Comparison of ENCODE assay signal across 8 cellular contexts in the genomic region with DNA sequence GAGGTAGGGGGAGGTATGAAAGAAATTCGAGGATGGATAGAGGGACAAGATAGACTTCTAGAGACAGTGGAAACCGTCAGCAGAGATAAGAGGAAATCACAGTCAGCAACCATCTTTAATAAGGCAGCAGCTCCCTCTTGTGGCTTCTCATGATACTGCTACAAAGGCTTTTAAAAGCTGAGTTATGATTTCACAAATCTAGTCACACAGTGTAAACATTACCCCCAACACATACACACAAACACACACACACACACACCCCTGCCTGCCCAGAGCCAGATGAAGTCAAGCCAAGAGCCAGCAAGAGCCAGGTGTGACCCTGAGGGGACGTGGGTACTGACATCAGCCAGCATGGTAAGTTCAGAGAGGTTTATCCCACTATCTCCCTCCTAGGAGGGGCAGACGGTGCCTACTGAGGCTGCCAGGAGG. TPM values are rescaled to one million over a fixed set of nuclear protein-coding genes. Genes with fewer than 3 reads are reported as not detected.
DNase-seq lines count a peak whose midpoint lies in the region; ATAC-seq, FAIRE-seq and TF ChIP-seq lines count a peak whose summit lies in the region.

No MANE protein-coding gene starts in this region.

- peak overlapping the region; percentile 76; the same call in 1 of the 2 replicates for H2AFZ ChIP-seq in GM23338
- 0 out of 2 replicates have a peak overlapping the region, but pooled peaks have one; percentile 87 for H2AFZ ChIP-seq in H1 (ENCODE audit: low read length)

- 0 out of 2 replicates have a peak, but pooled peaks cover 1% of the 10 kb centered on the region for H3K23me2 ChIP-seq in H1 (ENCODE audit: low read depth, low read length)

- no peak overlapping the region for H3K9ac ChIP-seq in H1 (replicated peaks in 1 of 4; ENCODE audit: extremely low read depth in 1 of 4, low read depth in 3 of 4, low read length in 3 of 4)

- H3K56ac ChIP-seq in H1 (replicated peaks; ENCODE audit: insufficient read length, low read depth, low read length), result no peak overlapping the region

- H2AK5ac ChIP-seq in H1 (ENCODE audit: low read depth, low read length), result no peak overlapping the region

- H2BK20ac ChIP-seq in H1 (ENCODE audit: low read length), result no peak overlapping the region

- H4K20me1 ChIP-seq in GM23338 (replicated peaks; ENCODE audit: insufficient read depth), result no peaks in the 10 kb centered on the region
- H4K20me1 ChIP-seq in H1 (replicated peaks in 1 of 2; ENCODE audit: control insufficient read depth in 1 of 2, insufficient read depth in 2 of 2, low read length in 2 of 2), result no peaks in the 10 kb centered on the region

- H3K4me1 Mint-ChIP-seq in GM23338, result no peaks in the 10 kb centered on the region
- H3K4me1 Mint-ChIP-seq in activated CD4-positive, alpha-beta T cell treated with anti-CD3 and anti-CD28 coated beads, Interleukin-2, amount 10 ng/mL, durations not matched to agents 24 days and 14 days, result peaks cover 6% of the 10 kb centered on the region
- H3K4me1 Mint-ChIP-seq in stimulated activated naive CD8-positive, alpha-beta T cell treated with anti-CD3 and anti-CD28 coated beads, Interleukin-15, amount 100 ng/mL, for 72 hours, result peaks cover 10% of the 10 kb centered on the region

- no peak overlapping the region for H2BK120ac ChIP-seq in H1 (replicated peaks; ENCODE audit: low read depth, low read length)

- H3K23ac ChIP-seq in H1 (ENCODE audit: insufficient read length), result no peak overlapping the region

- H3F3A ChIP-seq in GM23338 (replicated peaks; ENCODE audit: low read depth), result no peaks in the 10 kb centered on the region

- no peaks in the 10 kb centered on the region for H3K4me1 ChIP-seq in GM23338 (ENCODE audit: insufficient read depth)
- H3K4me1 ChIP-seq in H1 (replicated peaks in 1 of 4; ENCODE audit: control insufficient read depth in 3 of 4, insufficient read depth in 4 of 4, low read length in 3 of 4), result no peaks in the 10 kb centered on the region

- ATAC-seq in GM23338 (peak; percentile 87), HG03175 (IDR thresholded peaks at IDR 0.05; ENCODE audit: unreplicated experiment) (no peak)
- peak; percentile 83 for ATAC-seq in stimulated activated naive CD8-positive, alpha-beta T cell treated with anti-CD3 and anti-CD28 coated beads, Interleukin-15, amount 100 ng/mL, for 72 hours

- POLR2A ChIA-PET in H1 (lab: Charles Lee; ENCODE audit: partially characterized antibody), result interaction anchor here (0.6 to 1.4 kb wide), 2 partner anchors 26 to 30 kb away, joined by 3 read pairs; no protein-coding TSS in a partner anchor

- H4K91ac ChIP-seq in H1 (replicated peaks; ENCODE audit: insufficient read length, low read length), result no peak overlapping the region

- TF ChIP-seq CTCF in AG09309 (IDR thresholded peaks at IDR 0.05; ENCODE audit: control insufficient read depth, insufficient read depth, low read depth, low read length, missing control alignments) (peak; percentile 73), GM23338 (conservative IDR thresholded peaks at IDR 0.05; ENCODE audit: low read depth in 2 of 2) (peak; percentile 82 to 90), H1 (IDR thresholded peaks at IDR 0.05; ENCODE audit: control extremely low read depth in 1 of 3, insufficient read depth in 1 of 3, low read depth in 1 of 3, low read length in 3 of 3) (peak in 2 of 3 experiments; percentile 80 to 83; a peak in 3 of 4 replicates)

- H3K27me3 ChIP-seq in GM23338 (ENCODE audit: insufficient read depth) (no peaks in the 10 kb centered on the region), H1 (replicated peaks in 1 of 4; ENCODE audit: control insufficient read depth in 3 of 4, extremely low read depth in 1 of 4, insufficient read depth in 3 of 4, low read length in 3 of 4) (no peaks in the 10 kb centered on the region)

- no peak overlapping the region for H3K14ac ChIP-seq in H1 (ENCODE audit: insufficient read length)

- no peak overlapping the region for H3K27ac Mint-ChIP-seq in GM23338
- no peak overlapping the region for H3K27ac Mint-ChIP-seq in activated CD4-positive, alpha-beta T cell treated with anti-CD3 and anti-CD28 coated beads, Interleukin-2, amount 10 ng/mL, durations not matched to agents 24 days and 14 days
- H3K27ac Mint-ChIP-seq in stimulated activated naive CD8-positive, alpha-beta T cell treated with anti-CD3 and anti-CD28 coated beads, Interleukin-15, amount 100 ng/mL, for 72 hours, result peak overlapping the region in 1 of 2 donors; percentile 75

- H3K27ac ChIP-seq in GM23338 (ENCODE audit: low read depth), result no peak overlapping the region
- no peak overlapping the region for H3K27ac ChIP-seq in H1 (ENCODE audit: low read depth, low read length)

- DNase-seq in AG09309 (ENCODE audit: low read depth), result peak; percentile 29
- DNase-seq in GM23338 (ENCODE audit: low spot score), result peak; percentile 87
- DNase-seq in NCI-H460 (ENCODE audit: extremely low read depth, low read depth), result peak; percentile 72
- peak; percentile 90 for DNase-seq in activated CD4-positive, alpha-beta T cell treated with anti-CD3 and anti-CD28 coated beads, Interleukin-2, amount 10 ng/mL, durations not matched to agents 24 days and 14 days
- DNase-seq in H1 (ENCODE audit: low read depth in 1 of 2, low spot score in 2 of 2), result peak in 1 of 2 experiments; percentile 70
- peak; percentile 52 for DNase-seq in midbrain (lab: John Stamatoyannopoulos, UW)
- peak; percentile 52 for DNase-seq in stimulated activated naive CD8-positive, alpha-beta T cell treated with anti-CD3 and anti-CD28 coated beads, Interleukin-15, amount 100 ng/mL, for 72 hours

- no peak overlapping the region for H3K4me3 ChIP-seq in AG09309 (ENCODE audit: control insufficient read depth, low read depth, low read length)
- no peak overlapping the region for H3K4me3 ChIP-seq in GM23338
- H3K4me3 ChIP-seq in H1 (ENCODE audit: extremely low read depth in 1 of 4, insufficient read depth in 2 of 4, low read depth in 3 of 4, low read length in 4 of 4), result no peak overlapping the region

- peak; percentile 93 to 95 for TF ChIP-seq RAD21 in H1 (IDR thresholded peaks at IDR 0.05 in 1 of 2, conservative IDR thresholded peaks at IDR 0.05 in 1 of 2; ENCODE audit: low read depth in 2 of 2, low read length in 2 of 2)

- no peak overlapping the region for H3K4me2 ChIP-seq in GM23338
- H3K4me2 ChIP-seq in H1 (ENCODE audit: insufficient read depth in 1 of 2, low read depth in 2 of 2, low read length in 2 of 2), result no peak overlapping the region

- CTCF ChIA-PET in H1 (lab: Charles Lee; ENCODE audit: partially characterized antibody), result interaction anchor here (0.5 to 7.3 kb wide), 52 partner anchors 9 to 726 kb away, joined by 3 to 178 read pairs (median 4); partner anchors contain the start of genes CCNDBP1, EPB42, TGM5 and TGM7

- H3K4me3 Mint-ChIP-seq in GM23338, result no peak overlapping the region
- H3K4me3 Mint-ChIP-seq in activated CD4-positive, alpha-beta T cell treated with anti-CD3 and anti-CD28 coated beads, Interleukin-2, amount 10 ng/mL, durations not matched to agents 24 days and 14 days, result no peak overlapping the region
- no peak overlapping the region for H3K4me3 Mint-ChIP-seq in stimulated activated naive CD8-positive, alpha-beta T cell treated with anti-CD3 and anti-CD28 coated beads, Interleukin-15, amount 100 ng/mL, for 72 hours

- no peaks in the 10 kb centered on the region; the same call in 2 of the 3 replicates for H3K36me3 Mint-ChIP-seq in GM23338 (ENCODE audit: low read depth)
- no peaks in the 10 kb centered on the region for H3K36me3 Mint-ChIP-seq in activated CD4-positive, alpha-beta T cell treated with anti-CD3 and anti-CD28 coated beads, Interleukin-2, amount 10 ng/mL, durations not matched to agents 24 days and 14 days (ENCODE audit: low read depth)

- 26% methylated on average over 4 of the region's 4 CpGs; no CpG with 5 or more reads in 1 of the 2 experiments for WGBS in H1 (ENCODE audit: extremely low coverage in 1 of 2, insufficient coverage in 1 of 2, insufficient read length in 1 of 2, insufficient replicate concordance in 2 of 2, low coverage in 1 of 2, low lambda C conversion rate in 2 of 2, missing lambda C conversion rate in 1 of 2), 2 experiments

- no peak overlapping the region for H3K18ac ChIP-seq in H1 (ENCODE audit: extremely low read depth, low read length)

- H3K79me2 ChIP-seq in GM23338 (replicated peaks; ENCODE audit: insufficient read depth), result no peaks in the 10 kb centered on the region
- no peaks in the 10 kb centered on the region for H3K79me2 ChIP-seq in H1 (ENCODE audit: control insufficient read depth in 1 of 2, insufficient read depth in 2 of 2, low read length in 2 of 2)

- no peak for TF ChIP-seq EP300 in H1 (IDR thresholded peaks at IDR 0.05; ENCODE audit: borderline replicate concordance in 1 of 2, low read depth in 2 of 2, low read length in 2 of 2)

- no peaks in the 10 kb centered on the region for H3K9me2 ChIP-seq in GM23338 (ENCODE audit: insufficient read depth)

- no peak overlapping the region for H2BK12ac ChIP-seq in H1 (ENCODE audit: low read depth, low read length)

- H4K8ac ChIP-seq in H1 (ENCODE audit: extremely low read depth, insufficient read depth, low read length), result no peak overlapping the region

- FAIRE-seq in H1 (lab: Jason Lieb, UNC), result peak; percentile 86

- intact Hi-C loops in activated CD4-positive, alpha-beta T cell treated with anti-CD3 and anti-CD28 coated beads, Interleukin-2, amount 10 ng/mL, durations not matched to agents 24 days and 14 days (cut with micrococcal nuclease), result loop anchor here (1.0 kb wide), 1 partner anchor 60 kb away; no protein-coding TSS in a partner anchor

- no peaks in the 10 kb centered on the region for H3K9me3 Mint-ChIP-seq in GM23338
- no peaks in the 10 kb centered on the region for H3K9me3 Mint-ChIP-seq in activated CD4-positive, alpha-beta T cell treated with anti-CD3 and anti-CD28 coated beads, Interleukin-2, amount 10 ng/mL, durations not matched to agents 24 days and 14 days
- H3K9me3 Mint-ChIP-seq in stimulated activated naive CD8-positive, alpha-beta T cell treated with anti-CD3 and anti-CD28 coated beads, Interleukin-15, amount 100 ng/mL, for 72 hours, result no peaks in the 10 kb centered on the region

- no peak overlapping the region for H2BK15ac ChIP-seq in H1 (ENCODE audit: low read length)

- no peaks in the 10 kb centered on the region for H3K36me3 ChIP-seq in GM23338 (ENCODE audit: insufficient read depth)
- no peaks in the 10 kb centered on the region for H3K36me3 ChIP-seq in H1 (ENCODE audit: control insufficient read depth in 2 of 4, insufficient read depth in 4 of 4, low read length in 3 of 4)

- no peaks in the 10 kb centered on the region for H3K9me3 ChIP-seq in H1 (ENCODE audit: insufficient read depth in 2 of 2, low read depth in 1 of 2, low read length in 1 of 2)

- no peaks in the 10 kb centered on the region for H3K79me1 ChIP-seq in H1 (ENCODE audit: low read depth, low read length)

- no peak for TF ChIP-seq POLR2A in H1 (IDR thresholded peaks at IDR 0.05; ENCODE audit: control extremely low read depth in 1 of 2, low read depth in 2 of 2, low read length in 2 of 2)

- H2BK5ac ChIP-seq in H1 (ENCODE audit: low read depth, low read length), result no peak overlapping the region

- no peak overlapping the region for H3K4ac ChIP-seq in H1 (replicated peaks; ENCODE audit: insufficient read length, low read depth, low read length)

- no peak overlapping the region for H4K5ac ChIP-seq in H1 (ENCODE audit: insufficient read length, low read depth, low read length)

- H3K27me3 Mint-ChIP-seq in GM23338 (ENCODE audit: insufficient read depth, low read depth, poor library complexity), result no peaks in the 10 kb centered on the region
- peaks cover 10% of the 10 kb centered on the region for H3K27me3 Mint-ChIP-seq in activated CD4-positive, alpha-beta T cell treated with anti-CD3 and anti-CD28 coated beads, Interleukin-2, amount 10 ng/mL, durations not matched to agents 24 days and 14 days
- peaks cover 28% of the 10 kb centered on the region for H3K27me3 Mint-ChIP-seq in stimulated activated naive CD8-positive, alpha-beta T cell treated with anti-CD3 and anti-CD28 coated beads, Interleukin-15, amount 100 ng/mL, for 72 hours

RNA-seq across cellular contexts. Expression of gene TGM7, which starts 16.4 kb away (rescaled TPM):
- total RNA-seq in GM23338 (2014; rRNA removed; shearing (Covaris generic)), result not detected in 2 replicates
- polyA plus RNA-seq in GM23338 (2016; fragmentation: Nextera tagmentation; extraction: Ambion mirVana), result 0.08 and 0.35 TPM in 2 replicates
- total RNA-seq in NCI-H460 (2014; rRNA removed; shearing (Covaris generic)), result not detected in 2 replicates
- polyA plus RNA-seq in NCI-H460 (2014; cell fraction: nucleus; rRNA removed), result not detected in 2 replicates
- total RNA-seq in activated CD4-positive, alpha-beta T cell treated with anti-CD3 and anti-CD28 coated beads, Interleukin-2, amount 10 ng/mL, durations not matched to agents 24 days and 14 days, result not detected in 2 replicates
- total RNA-seq in H1 (2021; fragmentation: NEBNext Ultra II Directional; extraction: Animal tissue kit (Norgen Biotek cat#: 25700)), result not detected in 2 replicates
- 0.05 TPM in 1 of 2 replicates, not detected in the other for polyA plus RNA-seq in H1 (2011; rRNA removed)
- polyA plus RNA-seq in H1 (2011; cell fraction: cytosol; rRNA removed), result 0.19 TPM
- 0.53 TPM for polyA plus RNA-seq in H1 (2011; cell fraction: nucleus; rRNA removed)
- polyA plus RNA-seq in H1 (2012, experiment 1 of 2), result not detected in 4 replicates
- polyA plus RNA-seq in H1 (2012, experiment 2 of 2), result not detected
- polyA plus RNA-seq in H1 (2013, experiment 1 of 2), result 0.02 TPM
- not detected for polyA plus RNA-seq in H1 (2013, experiment 2 of 2)
- polyA minus RNA-seq in H1 (2011; rRNA and poly(A)+ RNA removed), result not detected in 2 replicates
- polyA minus RNA-seq in H1 (2011; cell fraction: cytosol; rRNA and poly(A)+ RNA removed), result not detected
- polyA minus RNA-seq in H1 (2011; cell fraction: nucleus; rRNA and poly(A)+ RNA removed), result not detected

RNA-seq across cellular contexts. Expression of gene TGM5, which starts 18.9 kb away (rescaled TPM):
- not detected in 2 replicates for total RNA-seq in GM23338 (2014; rRNA removed; shearing (Covaris generic))
- polyA plus RNA-seq in GM23338 (2016; fragmentation: Nextera tagmentation; extraction: Ambion mirVana), result not detected in 2 replicates
- not detected in 2 replicates for total RNA-seq in NCI-H460 (2014; rRNA removed; shearing (Covaris generic))
- not detected in 2 replicates for polyA plus RNA-seq in NCI-H460 (2014; cell fraction: nucleus; rRNA removed)
- 0.07 TPM in 1 of 2 replicates, not detected in the other for total RNA-seq in activated CD4-positive, alpha-beta T cell treated with anti-CD3 and anti-CD28 coated beads, Interleukin-2, amount 10 ng/mL, durations not matched to agents 24 days and 14 days
- total RNA-seq in H1 (2021; fragmentation: NEBNext Ultra II Directional; extraction: Animal tissue kit (Norgen Biotek cat#: 25700)), result not detected in 2 replicates
- polyA plus RNA-seq in H1 (2011; rRNA removed), result not detected in 2 replicates
- polyA plus RNA-seq in H1 (2011; cell fraction: cytosol; rRNA removed), result not detected
- polyA plus RNA-seq in H1 (2011; cell fraction: nucleus; rRNA removed), result not detected
- polyA plus RNA-seq in H1 (2012, experiment 1 of 2), result not detected in 4 replicates
- not detected for polyA plus RNA-seq in H1 (2012, experiment 2 of 2)
- polyA plus RNA-seq in H1 (2013, experiment 1 of 2), result not detected
- not detected for polyA plus RNA-seq in H1 (2013, experiment 2 of 2)
- polyA minus RNA-seq in H1 (2011; rRNA and poly(A)+ RNA removed), result not detected in 2 replicates
- polyA minus RNA-seq in H1 (2011; cell fraction: cytosol; rRNA and poly(A)+ RNA removed), result not detected
- polyA minus RNA-seq in H1 (2011; cell fraction: nucleus; rRNA and poly(A)+ RNA removed), result not detected

RNA-seq across cellular contexts. Expression of gene LCMT2, which starts 44.8 kb away (rescaled TPM):
- total RNA-seq in GM23338 (2014; rRNA removed; shearing (Covaris generic)), result 6.0 and 7.1 TPM in 2 replicates
- polyA plus RNA-seq in GM23338 (2016; fragmentation: Nextera tagmentation; extraction: Ambion mirVana) (2.3 and 2.6 TPM in 2 replicates), H1 (2011; rRNA removed) (7.1 and 11.9 TPM in 2 replicates)
- 10.0 and 11.8 TPM in 2 replicates for total RNA-seq in NCI-H460 (2014; rRNA removed; shearing (Covaris generic))
- polyA plus RNA-seq in NCI-H460 (2014; cell fraction: nucleus; rRNA removed), result 11.6 and 11.9 TPM in 2 replicates
- total RNA-seq in activated CD4-positive, alpha-beta T cell treated with anti-CD3 and anti-CD28 coated beads, Interleukin-2, amount 10 ng/mL, durations not matched to agents 24 days and 14 days, result 15.4 and 16.0 TPM in 2 replicates
- 9.3 and 11.2 TPM in 2 replicates for total RNA-seq in H1 (2021; fragmentation: NEBNext Ultra II Directional; extraction: Animal tissue kit (Norgen Biotek cat#: 25700))
- 10.4 TPM for polyA plus RNA-seq in H1 (2011; cell fraction: cytosol; rRNA removed)
- 8.3 TPM for polyA plus RNA-seq in H1 (2011; cell fraction: nucleus; rRNA removed)
- 9.1 to 12.6 TPM (median 10.2 TPM) in 4 replicates for polyA plus RNA-seq in H1 (2012, experiment 1 of 2)
- 4.7 TPM for polyA plus RNA-seq in H1 (2012, experiment 2 of 2)
- 5.0 TPM for polyA plus RNA-seq in H1 (2013, experiment 1 of 2)
- polyA plus RNA-seq in H1 (2013, experiment 2 of 2), result 5.3 TPM
- 24.5 and 29.2 TPM in 2 replicates for polyA minus RNA-seq in H1 (2011; rRNA and poly(A)+ RNA removed)
- 10.7 TPM for polyA minus RNA-seq in H1 (2011; cell fraction: cytosol; rRNA and poly(A)+ RNA removed)
- polyA minus RNA-seq in H1 (2011; cell fraction: nucleus; rRNA and poly(A)+ RNA removed), result 14.6 TPM
